1 cellular context compared by ENCODE assay signal in the genomic region with DNA sequence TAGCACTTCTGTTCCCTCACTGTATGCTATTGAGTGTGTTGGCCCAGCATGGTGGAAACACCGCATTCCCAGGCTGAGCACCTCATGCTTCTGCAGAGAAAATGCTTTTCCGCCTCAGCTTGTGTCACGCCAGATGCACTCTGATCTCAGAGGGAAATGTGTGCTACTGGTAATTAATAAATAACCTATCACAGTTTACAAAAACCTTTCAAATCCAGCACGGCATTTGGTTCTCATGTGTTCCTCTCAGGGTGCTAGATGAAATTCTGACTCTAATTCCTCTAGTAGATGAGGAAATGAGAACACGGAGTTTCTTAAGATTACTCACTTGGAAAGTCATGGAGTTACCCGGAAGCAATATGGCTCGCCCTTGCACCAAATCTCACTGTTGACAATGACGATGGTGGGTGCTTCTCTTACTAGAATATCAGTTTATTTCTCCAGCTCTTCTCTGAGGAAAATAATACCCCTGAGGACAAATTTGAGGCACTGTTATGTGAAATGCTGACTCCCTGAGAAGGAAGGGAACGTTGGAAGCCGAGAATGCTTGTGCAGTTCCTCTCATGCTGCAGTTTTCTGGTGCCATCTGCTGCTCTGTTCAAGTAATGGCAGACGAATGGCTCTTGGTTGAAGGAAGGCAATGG.
TF ChIP-seq lines count a peak whose summit lies in the region.

No MANE protein-coding gene starts in this region.

TF ChIP-seq in liver, 16 proteins besides CTCF, POLR2A, EP300 and RAD21 (continued from another document):
- TF ChIP-seq, protein P1, sequence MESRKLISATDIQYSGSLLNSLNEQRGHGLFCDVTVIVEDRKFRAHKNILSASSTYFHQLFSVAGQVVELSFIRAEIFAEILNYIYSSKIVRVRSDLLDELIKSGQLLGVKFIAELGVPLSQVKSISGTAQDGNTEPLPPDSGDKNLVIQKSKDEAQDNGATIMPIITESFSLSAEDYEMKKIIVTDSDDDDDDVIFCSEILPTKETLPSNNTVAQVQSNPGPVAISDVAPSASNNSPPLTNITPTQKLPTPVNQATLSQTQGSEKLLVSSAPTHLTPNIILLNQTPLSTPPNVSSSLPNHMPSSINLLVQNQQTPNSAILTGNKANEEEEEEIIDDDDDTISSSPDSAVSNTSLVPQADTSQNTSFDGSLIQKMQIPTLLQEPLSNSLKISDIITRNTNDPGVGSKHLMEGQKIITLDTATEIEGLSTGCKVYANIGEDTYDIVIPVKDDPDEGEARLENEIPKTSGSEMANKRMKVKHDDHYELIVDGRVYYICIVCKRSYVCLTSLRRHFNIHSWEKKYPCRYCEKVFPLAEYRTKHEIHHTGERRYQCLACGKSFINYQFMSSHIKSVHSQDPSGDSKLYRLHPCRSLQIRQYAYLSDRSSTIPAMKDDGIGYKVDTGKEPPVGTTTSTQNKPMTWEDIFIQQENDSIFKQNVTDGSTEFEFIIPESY (IDR thresholded peaks at IDR 0.05), result peak; percentile 14
- TF ChIP-seq RXRA (IDR thresholded peaks at IDR 0.05) (peak in 1 of 2 donors; percentile 23), NR2F2 (IDR thresholded peaks at IDR 0.05) (no peak)
- TF ChIP-seq, protein P2, sequence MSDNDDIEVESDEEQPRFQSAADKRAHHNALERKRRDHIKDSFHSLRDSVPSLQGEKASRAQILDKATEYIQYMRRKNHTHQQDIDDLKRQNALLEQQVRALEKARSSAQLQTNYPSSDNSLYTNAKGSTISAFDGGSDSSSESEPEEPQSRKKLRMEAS (IDR thresholded peaks at IDR 0.05), result peak; percentile 62
TF ChIP-seq in liver: peak in this region for 12.
